In the genomic region with DNA sequence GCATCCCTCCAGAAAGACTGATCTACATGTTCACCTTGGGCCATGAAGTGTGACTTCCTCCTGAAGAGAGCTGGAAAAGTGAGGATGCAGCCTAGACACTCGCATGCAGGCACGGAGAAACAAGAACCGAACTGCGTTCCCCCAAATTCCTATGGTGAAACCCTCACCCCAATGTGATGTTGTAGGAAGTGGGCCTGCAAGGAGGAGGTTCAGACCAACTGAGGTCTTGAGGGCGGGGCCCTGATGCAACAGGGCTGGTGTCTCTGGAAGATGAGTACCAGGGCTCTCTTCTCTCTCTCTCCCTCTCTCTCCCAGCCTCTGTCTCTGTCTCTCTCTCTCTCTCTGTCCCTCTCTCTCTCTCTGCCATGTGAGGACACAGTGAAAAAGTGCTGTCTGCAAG, we compare ENCODE assay signal across 19 cellular contexts.
DNase-seq lines count a peak whose midpoint lies in the region; ATAC-seq and TF ChIP-seq lines count a peak whose summit lies in the region.
"Had no signal": no experiment of that assay in that cellular context is flagged by ENCODE, and none has a peak within 500 bp of the region (broad histone marks: within the 10 kb centered on the region; RNA-seq: fewer than 3 reads in every experiment).

No MANE protein-coding gene starts in this region.

- H3K4me1 ChIP-seq in spleen: no peaks in the 10 kb centered on the region
- H3K4me1 ChIP-seq in SJCRH30: no peaks in the 10 kb centered on the region
- H3K4me1 ChIP-seq: HAP-1 had no signal

- no peak for TF ChIP-seq POLR2A in spleen (IDR thresholded peaks at IDR 0.05)

- H3K4me1 Mint-ChIP-seq in natural killer cell treated with Interleukin-12 subunit alpha and Interleukin-12 subunit beta and Interleukin-15 and Interleukin-18, amount 100 ng/mL, for 72 hours (ENCODE audit: low read depth in 2 of 2): no peaks in the 10 kb centered on the region

- H3K9me3 ChIP-seq in spleen (peaks cover 0 to 28% (median 16%) of the 10 kb centered on the region in 8 donors), SJCRH30 (replicated peaks) (no peaks in the 10 kb centered on the region)
- H3K9me3 ChIP-seq: HAP-1 had no signal

- intact Hi-C loops in spleen (cut with DNase I; ENCODE audit: low total_unique reads): no loop called here

- WGBS in spleen, 5 donors: 73 to 92% (median 84%) methylated on average over 5 of the region's 5 CpGs

- H3K27ac ChIP-seq in spleen (no peak overlapping the region), SJCRH30 (no peak overlapping the region)
- H3K27ac ChIP-seq: GM23248 had no signal

- H3K36me3 ChIP-seq in spleen (no peaks in the 10 kb centered on the region), SJCRH30 (no peaks in the 10 kb centered on the region)
- H3K36me3 ChIP-seq: HAP-1 had no signal

- no peak for ATAC-seq in natural killer cell treated with Interleukin-12 subunit alpha and Interleukin-12 subunit beta and Interleukin-15 and Interleukin-18, amount 100 ng/mL, for 72 hours

- in situ Hi-C loops in GM13977 (cut with MboI; ENCODE audit: low pct_unique_long_range_greater_than_20kb, low sequenced_read_pairs, unreplicated experiment): no loop called here

- H3K27me3 ChIP-seq in spleen (replicated peaks in 1 of 7): peaks cover 0 to 68% (median 6%) of the 10 kb centered on the region in 7 donors
- peaks cover 42% of the 10 kb centered on the region for H3K27me3 ChIP-seq in SJCRH30

- no peak overlapping the region for H3K4me3 Mint-ChIP-seq in natural killer cell treated with Interleukin-12 subunit alpha and Interleukin-12 subunit beta and Interleukin-15 and Interleukin-18, amount 100 ng/mL, for 72 hours
- H3K4me3 Mint-ChIP-seq: CD4-positive, alpha-beta T cell had no signal

- no peak for TF ChIP-seq CTCF in GM13977 (IDR thresholded peaks at IDR 0.05; ENCODE audit: extremely low read depth, insufficient read depth, missing control alignments)
- TF ChIP-seq CTCF in spleen (IDR thresholded peaks at IDR 0.05 in 8 of 11, conservative IDR thresholded peaks at IDR 0.05 in 3 of 11): no peak

- no peak overlapping the region for H3K27ac Mint-ChIP-seq in natural killer cell treated with Interleukin-12 subunit alpha and Interleukin-12 subunit beta and Interleukin-15 and Interleukin-18, amount 100 ng/mL, for 72 hours
- H3K27ac Mint-ChIP-seq: CD4-positive, alpha-beta T cell had no signal

- no peak overlapping the region for H3K4me3 ChIP-seq in spleen
- H3K4me3 ChIP-seq in SJCRH30: no peak overlapping the region
- H3K4me3 ChIP-seq: GM23248, HAP-1 had no signal

- peaks cover 10 to 13% of the 10 kb centered on the region in 2 donors for H3K27me3 Mint-ChIP-seq in natural killer cell treated with Interleukin-12 subunit alpha and Interleukin-12 subunit beta and Interleukin-15 and Interleukin-18, amount 100 ng/mL, for 72 hours

- DNase-seq in GM03348 (ENCODE audit: low spot score): peak; percentile 3
- DNase-seq in GM13977 (ENCODE audit: low spot score): peak; percentile 3
- peak; percentile 14 for DNase-seq in islet precursor cell
- DNase-seq in spleen: peak; percentile 21
- DNase-seq in activated naive CD4-positive, alpha-beta T cell (lab: John Stamatoyannopoulos, UW): no peak
- no peak for DNase-seq in natural killer cell treated with Interleukin-12 subunit alpha and Interleukin-12 subunit beta and Interleukin-15 and Interleukin-18, amount 100 ng/mL, for 72 hours (ENCODE audit: low spot score)
- DNase-seq in SJCRH30: no peak
- DNase-seq: COR-L47, DMS 273 treated with DMSO at 0.1 percent for 48 hours, DMS79 treated with DMSO at 0.1 percent for 48 hours, GM23248, Kasumi-1, NCI-H187, NCI-H446, NCI-H526, OCI-M1, Right ventricle myocardium superior had no signal

- H3K36me3 Mint-ChIP-seq in natural killer cell treated with Interleukin-12 subunit alpha and Interleukin-12 subunit beta and Interleukin-15 and Interleukin-18, amount 100 ng/mL, for 72 hours: peaks cover 6% of the 10 kb centered on the region

- H3K9me3 Mint-ChIP-seq in natural killer cell treated with Interleukin-12 subunit alpha and Interleukin-12 subunit beta and Interleukin-15 and Interleukin-18, amount 100 ng/mL, for 72 hours: no peaks in the 10 kb centered on the region

Comparison
In these comparisons a context has a peak if more than half of its experiments do, and no peak if none do; other contexts are left out.
1. DNase-seq: peak in GM03348 (single experiment), GM13977 (single experiment), islet precursor cell (single experiment) and spleen (single experiment); none in activated naive CD4-positive, alpha-beta T cell (0 of 4), natural killer cell treated with Interleukin-12 subunit alpha and Interleukin-12 subunit beta and Interleukin-15 and Interleukin-18, amount 100 ng/mL, for 72 hours (single experiment) and SJCRH30 (0 of 2).